8 cellular contexts compared by ENCODE assay signal in genomic region chr6:37791156-37791919, GRCh38. TPM values are rescaled to one million over a fixed set of nuclear protein-coding genes. Genes with fewer than 3 reads are reported as not detected.
DNase-seq lines count a peak whose midpoint lies in the region; ATAC-seq, FAIRE-seq and TF ChIP-seq lines count a peak whose summit lies in the region.

No MANE protein-coding gene starts in this region.

- no peak overlapping the region for H3K4me3 ChIP-seq in Caco-2 (ENCODE audit: low read depth, low read length)

- no peaks in the 10 kb centered on the region for H3K9me3 ChIP-seq in Caco-2

- H3K9me3 Mint-ChIP-seq in Caco-2 (ENCODE audit: unreplicated experiment) (no peaks in the 10 kb centered on the region), memory B cell (no peaks in the 10 kb centered on the region)

- FAIRE-seq in HTR-8/SVneo (lab: Jason Lieb, UNC) = peak; percentile 94

- no peaks in the 10 kb centered on the region for H3K27me3 ChIP-seq in Caco-2 (replicated peaks; ENCODE audit: control insufficient read depth, insufficient read depth, low read length)

- H3K27ac Mint-ChIP-seq in Caco-2 (ENCODE audit: unreplicated experiment) = peak overlapping the region; percentile 90
- H3K27ac Mint-ChIP-seq in memory B cell = no peak overlapping the region

- H3K27me3 Mint-ChIP-seq in Caco-2 (ENCODE audit: insufficient read depth, unreplicated experiment) (no peaks in the 10 kb centered on the region), memory B cell (no peaks in the 10 kb centered on the region)

- H3K36me3 ChIP-seq in Caco-2 (ENCODE audit: control insufficient read depth, insufficient read depth, low read length) = no peaks in the 10 kb centered on the region

- H3K4me3 Mint-ChIP-seq in Caco-2 (ENCODE audit: unreplicated experiment) (no peak overlapping the region), memory B cell (no peak overlapping the region)

- peak; percentile 86 for ATAC-seq in GM21447 (IDR thresholded peaks at IDR 0.05; ENCODE audit: unreplicated experiment)
- peak; percentile 99 for ATAC-seq in memory B cell (ENCODE audit: low read depth)

- peak; percentile 90 to 93 for TF ChIP-seq CTCF in Caco-2 (IDR thresholded peaks at IDR 0.05; ENCODE audit: insufficient read depth in 1 of 2, low read depth in 1 of 2, low read length in 1 of 2, severe bottlenecking in 1 of 2, unreplicated experiment in 1 of 2)

- H3K36me3 Mint-ChIP-seq in Caco-2 (ENCODE audit: insufficient read depth, unreplicated experiment) = no peaks in the 10 kb centered on the region
- no peaks in the 10 kb centered on the region for H3K36me3 Mint-ChIP-seq in memory B cell

- CTCF ChIA-PET in Caco-2 (lab: Charles Lee) = interaction anchor here (0.5 to 1.2 kb wide), 36 partner anchors 9 to 779 kb away, joined by 3 to 21 read pairs (median 4); partner anchors contain the start of genes CCDC167 and ZFAND3

- POLR2A ChIA-PET in Caco-2 (lab: Charles Lee) = interaction anchor here (0.5 to 1.3 kb wide), 4 partner anchors 28 to 912 kb away, joined by 3 to 15 read pairs (median 4); partner anchors contain the start of gene ZFAND3

- intact Hi-C loops in Caco-2 (cut with micrococcal nuclease; ENCODE audit: unreplicated experiment) = loop anchor here (1.0 to 2.0 kb wide), 5 partner anchors 28 to 703 kb away; partner anchors contain the start of gene ZFAND3

- DNase-seq in Caco-2 (peak; percentile 96), HTR-8/SVneo (ENCODE audit: insufficient read length, low spot score) (peak; percentile 98), NOMO-1 (lab: John Stamatoyannopoulos, UW; ENCODE audit: unreplicated experiment in 2 of 2) (peak; percentile 83 to 89), memory B cell (ENCODE audit: low spot score in 2 of 2) (peak; percentile 61 to 69)
- DNase-seq in activated CD8-positive, alpha-beta memory T cell treated with anti-CD3 and anti-CD28 coated beads for 1 hour (ENCODE audit: extremely low read depth in 1 of 2, low read depth in 1 of 2) = peak; percentile 44 to 67
- peak; percentile 50 for DNase-seq in effector CD8-positive, alpha-beta T cell (lab: John Stamatoyannopoulos, UW)
- DNase-seq in stimulated activated CD8-positive, alpha-beta memory T cell treated with anti-CD3 and anti-CD28 coated beads, Interleukin-15, amount 100 ng/mL, for 4 hours (ENCODE audit: low read depth in 2 of 2) = peak; percentile 64 to 71

- H3K4me1 ChIP-seq in Caco-2 = peaks cover 11% of the 10 kb centered on the region

- no TSS peak for BruUV-seq in Caco-2 (replicated peaks; lab: Mats Ljungman, UMichigan)

- H3K4me1 Mint-ChIP-seq in Caco-2 (ENCODE audit: low read depth, unreplicated experiment) (peaks cover 11% of the 10 kb centered on the region), memory B cell (no peaks in the 10 kb centered on the region)

RNA-seq across cellular contexts. Expression of gene ZFAND3, which starts 28.2 kb away (rescaled TPM):
- total RNA-seq in Caco-2 (2022) = 91.1 and 107 TPM in 2 replicates
